8 cellular contexts compared by ENCODE assay signal in genomic region chr12:106137456-106138278, GRCh38. TPM values are rescaled to one million over a fixed set of nuclear protein-coding genes. Genes with fewer than 3 reads are reported as not detected.
DNase-seq lines count a peak whose midpoint lies in the region; ATAC-seq, FAIRE-seq and TF ChIP-seq lines count a peak whose summit lies in the region.

No MANE protein-coding gene starts in this region.

- H3K9ac ChIP-seq in rectal smooth muscle tissue (ENCODE audit: low read length): no peak overlapping the region

- no peaks in the 10 kb centered on the region for H3K27me3 ChIP-seq in rectal smooth muscle tissue (ENCODE audit: control insufficient read depth, insufficient read depth, low read length)

- H3K4me1 Mint-ChIP-seq in T-helper 17 cell (peaks cover 10% of the 10 kb centered on the region), glutamatergic neuron (ENCODE audit: low read depth, unreplicated experiment) (peaks cover 21% of the 10 kb centered on the region)

- H3K36me3 ChIP-seq in rectal smooth muscle tissue (ENCODE audit: control insufficient read depth, insufficient read depth, low read length): no peaks in the 10 kb centered on the region

- H3K4me3 ChIP-seq in GM08714 (ENCODE audit: low read length) (peak overlapping the region; percentile 10; the same call in 1 of the 2 replicates), rectal smooth muscle tissue (ENCODE audit: low read length) (peak overlapping the region; percentile 69)

- H3K27ac ChIP-seq in rectal smooth muscle tissue (ENCODE audit: low read depth, low read length): peak overlapping the region; percentile 78

- H3K36me3 Mint-ChIP-seq in T-helper 17 cell (ENCODE audit: low read depth) (peaks cover 4% of the 10 kb centered on the region), glutamatergic neuron (ENCODE audit: unreplicated experiment) (no peaks in the 10 kb centered on the region)

- no peak for ATAC-seq in T-helper 17 cell
- ATAC-seq in GM21447 (IDR thresholded peaks at IDR 0.05; ENCODE audit: unreplicated experiment): no peak

- DNase-seq in T-helper 17 cell (no peak), glutamatergic neuron (no peak), GM12891 (ENCODE audit: insufficient read length, low spot score) (no peak), SKM-1 treated with dmso at 0.1 percent for 144 hours (lab: John Stamatoyannopoulos, UW; ENCODE audit: unreplicated experiment) (no peak), HPDE6-E6E7 (ENCODE audit: extremely low spot score) (no peak)

- H3K4me1 ChIP-seq in rectal smooth muscle tissue (ENCODE audit: control insufficient read depth, insufficient read depth, low read length): peaks cover 3% of the 10 kb centered on the region

- peaks cover 2% of the 10 kb centered on the region for H3K9me3 Mint-ChIP-seq in glutamatergic neuron (ENCODE audit: unreplicated experiment)

- H3K27me3 Mint-ChIP-seq in T-helper 17 cell (peaks cover 84% of the 10 kb centered on the region), glutamatergic neuron (ENCODE audit: unreplicated experiment) (peaks cover 4% of the 10 kb centered on the region)

- no peak for FAIRE-seq in GM12891 (lab: Jason Lieb, UNC)

- H3K9me3 ChIP-seq in T-helper 17 cell (ENCODE audit: control insufficient read depth, low read length, poor library complexity, severe bottlenecking): no peaks in the 10 kb centered on the region

- H3K27ac Mint-ChIP-seq in T-helper 17 cell (no peak overlapping the region), glutamatergic neuron (ENCODE audit: unreplicated experiment) (peak overlapping the region; percentile 53)

- TF ChIP-seq POLR2A in GM12891 (IDR thresholded peaks at IDR 0.05; ENCODE audit: low read depth, low read length): no peak

- no peak for TF ChIP-seq CTCF in glutamatergic neuron (IDR thresholded peaks at IDR 0.05; ENCODE audit: partially characterized antibody, unreplicated experiment)

- H3K4me3 Mint-ChIP-seq in T-helper 17 cell: peak overlapping the region; percentile 85
- peak overlapping the region; percentile 86 for H3K4me3 Mint-ChIP-seq in glutamatergic neuron (ENCODE audit: unreplicated experiment)

TF ChIP-seq in GM12891, 5 proteins besides CTCF, POLR2A, EP300 and RAD21:
- no peak for TF ChIP-seq POU2F2 (IDR thresholded peaks at IDR 0.05; ENCODE audit: low read depth, low read length)
- TF ChIP-seq PAX5 (IDR thresholded peaks at IDR 0.05; ENCODE audit: insufficient read depth, low read length, severe bottlenecking): no peak
- TF ChIP-seq SPI1 (IDR thresholded peaks at IDR 0.05; ENCODE audit: low read depth, low read length): no peak
- TF ChIP-seq POLR2AphosphoS5 (IDR thresholded peaks at IDR 0.05; ENCODE audit: low read depth, low read length): no peak
- no peak for TF ChIP-seq TAF1 (IDR thresholded peaks at IDR 0.05; ENCODE audit: low read depth, low read length)
TF ChIP-seq in GM12891: peak in this region for 0.

RNA-seq across cellular contexts. Expression of gene NUAK1, which starts 1.1 kb away (rescaled TPM):
- under 1 TPM in 1 of 2 donors, not detected in 1; 0.05 TPM for total RNA-seq in T-helper 17 cell
- total RNA-seq in glutamatergic neuron (ENCODE audit: unreplicated experiment): 18.8 TPM
- polyA plus RNA-seq in GM12891 (2012; ENCODE audit: low read depth, missing spikeins): not detected

Comparison
In these comparisons a context has a peak if more than half of its experiments do, and no peak if none do; other contexts are left out.
1. RNA of gene NUAK1, which starts 1.1 kb away (total RNA-seq): 18.8 TPM in glutamatergic neuron (single experiment); 0.05 TPM in T-helper 17 cell; every median in the first group is over 10 times any median in the second.